ENCODE assay signal across 24 cellular contexts in genomic region chr5:160360310-160360709, GRCh38. TPM values are rescaled to one million over a fixed set of nuclear protein-coding genes. Genes with fewer than 3 reads are reported as not detected.
DNase-seq lines count a peak whose midpoint lies in the region; ATAC-seq, FAIRE-seq and TF ChIP-seq lines count a peak whose summit lies in the region.
"Had no signal": no experiment of that assay in that cellular context is flagged by ENCODE, and none has a peak within 500 bp of the region (broad histone marks: within the 10 kb centered on the region; RNA-seq: fewer than 3 reads in every experiment).

No MANE protein-coding gene starts in this region.

- peak; percentile 87 for ATAC-seq in WTC11
- ATAC-seq in naive thymus-derived CD4-positive, alpha-beta T cell, result no peak
- ATAC-seq: activated naive CD8-positive, alpha-beta T cell treated with anti-CD3 and anti-CD28 coated beads, Interleukin-2, amount 50 U/mL, for 24 hours; psoas muscle; SK-N-SH treated with all-trans-retinoic acid at 6 μM for 48 hours; T-helper 17 cell had no signal

- no peak overlapping the region for H2BK120ac ChIP-seq in trophoblast cell (ENCODE audit: insufficient read depth, low read length, poor library complexity)

- H3K36me3 ChIP-seq in hepatocyte (replicated peaks; ENCODE audit: insufficient read depth, low read depth) (no peaks in the 10 kb centered on the region), trophoblast cell (ENCODE audit: control insufficient read depth in 1 of 2, insufficient read depth in 2 of 2, low read length in 2 of 2) (no peaks in the 10 kb centered on the region), kidney (ENCODE audit: control insufficient read depth in 1 of 2, insufficient read depth in 2 of 2, low read length in 2 of 2) (no peaks in the 10 kb centered on the region)
- no peaks in the 10 kb centered on the region for H3K36me3 ChIP-seq in naive thymus-derived CD4-positive, alpha-beta T cell (ENCODE audit: control insufficient read depth in 2 of 3, insufficient read depth in 3 of 3, low read length in 3 of 3)
- H3K36me3 ChIP-seq: BE2C, neutrophil had no signal

- H2AFZ ChIP-seq in hepatocyte (peak overlapping the region; percentile 26), trophoblast cell (ENCODE audit: insufficient read depth, low read length, poor library complexity) (peak overlapping the region; percentile 10)

- peaks cover 30% of the 10 kb centered on the region for H3K4me1 ChIP-seq in hepatocyte (ENCODE audit: insufficient read depth)
- peaks cover 3 to 8% of the 10 kb centered on the region in 2 experiments for H3K4me1 ChIP-seq in trophoblast cell (ENCODE audit: control insufficient read depth in 1 of 2, insufficient read depth in 2 of 2, low read length in 2 of 2)
- H3K4me1 ChIP-seq in kidney (ENCODE audit: control insufficient read depth in 1 of 2, insufficient read depth in 1 of 2, low read depth in 1 of 2, low read length in 2 of 2), result peaks cover 0 to 3% of the 10 kb centered on the region in 2 donors
- H3K4me1 ChIP-seq in naive thymus-derived CD4-positive, alpha-beta T cell (ENCODE audit: control insufficient read depth in 2 of 2, insufficient read depth in 2 of 2, low read length in 2 of 2), result no peaks in the 10 kb centered on the region
- H3K4me1 ChIP-seq: BE2C had no signal

- H4K91ac ChIP-seq in trophoblast cell (ENCODE audit: low read depth, low read length), result no peak overlapping the region

- H3K27me3 ChIP-seq in hepatocyte (no peaks in the 10 kb centered on the region), trophoblast cell (ENCODE audit: insufficient read depth, low read length) (no peaks in the 10 kb centered on the region)
- H3K27me3 ChIP-seq in naive thymus-derived CD4-positive, alpha-beta T cell (ENCODE audit: control insufficient read depth in 2 of 2, insufficient read depth in 2 of 2, low read length in 2 of 2), result no peaks in the 10 kb centered on the region
- H3K27me3 ChIP-seq: BE2C had no signal

- no peaks in the 10 kb centered on the region; the same call in 1 of the 2 replicates for H3K27me3 Mint-ChIP-seq in WTC11 (ENCODE audit: low read depth)
- H3K27me3 Mint-ChIP-seq in HFFc6 (ENCODE audit: insufficient read depth), result peaks cover 8% of the 10 kb centered on the region
- no peaks in the 10 kb centered on the region for H3K27me3 Mint-ChIP-seq in osteocyte (ENCODE audit: unreplicated experiment)
- H3K27me3 Mint-ChIP-seq in naive thymus-derived CD4-positive, alpha-beta T cell, result peaks cover 10 to 19% (median 11%) of the 10 kb centered on the region in 5 donors

- H3K9me3 ChIP-seq in hepatocyte (ENCODE audit: low read depth) (no peaks in the 10 kb centered on the region), trophoblast cell (ENCODE audit: insufficient read depth, low read depth, low read length) (no peaks in the 10 kb centered on the region), kidney (ENCODE audit: control insufficient read depth in 1 of 2, low read length in 2 of 2) (no peaks in the 10 kb centered on the region)
- no peaks in the 10 kb centered on the region for H3K9me3 ChIP-seq in naive thymus-derived CD4-positive, alpha-beta T cell (ENCODE audit: control insufficient read depth in 2 of 3, low read length in 3 of 3)
- H3K9me3 ChIP-seq: BE2C, neutrophil, psoas muscle had no signal

- intact Hi-C loops in kidney (cut with DNase I), result no loop called here
- intact Hi-C loops in naive thymus-derived CD4-positive, alpha-beta T cell (cut with micrococcal nuclease), result no loop called here

- FAIRE-seq in kidney (lab: Jason Lieb, UNC), result no peak
- FAIRE-seq: endothelial cell of umbilical vein, G401.6, GM18507 had no signal

- H3K4me3 Mint-ChIP-seq in WTC11 (no peak overlapping the region), HFFc6 (no peak overlapping the region; the same call in 1 of the 2 replicates), osteocyte (ENCODE audit: unreplicated experiment) (no peak overlapping the region)
- no peak overlapping the region for H3K4me3 Mint-ChIP-seq in naive thymus-derived CD4-positive, alpha-beta T cell
- H3K4me3 Mint-ChIP-seq: activated naive CD8-positive, alpha-beta T cell treated with anti-CD3 and anti-CD28 coated beads, Interleukin-2, amount 50 U/mL, for 24 hours; activated T-cell treated with anti-CD3 and anti-CD28 coated beads, Interleukin-2, amount 50 U/mL, for 24 hours; T-helper 17 cell had no signal

- H3K4me2 ChIP-seq in hepatocyte (no peak overlapping the region), trophoblast cell (ENCODE audit: low read length) (no peak overlapping the region)

- no peak overlapping the region for H3K4ac ChIP-seq in trophoblast cell (ENCODE audit: low read depth, low read length)

- no peak overlapping the region for H4K8ac ChIP-seq in trophoblast cell (ENCODE audit: low read depth, low read length)

- H3K27ac ChIP-seq in hepatocyte (peak overlapping the region; percentile 61), trophoblast cell (ENCODE audit: low read depth, low read length) (no peak overlapping the region), kidney (ENCODE audit: low read depth in 2 of 2, low read length in 2 of 2) (no peak overlapping the region)
- no peak overlapping the region for H3K27ac ChIP-seq in naive thymus-derived CD4-positive, alpha-beta T cell (ENCODE audit: low read depth, low read length)
- H3K27ac ChIP-seq: neutrophil, psoas muscle had no signal

- H4K20me1 ChIP-seq in hepatocyte (ENCODE audit: insufficient read depth, poor library complexity, severe bottlenecking), result no peaks in the 10 kb centered on the region

- H3K23ac ChIP-seq in trophoblast cell (ENCODE audit: low read length), result no peak overlapping the region

- POLR2A ChIA-PET in WTC11 (lab: Charles Lee), result no interaction called here
- POLR2A ChIA-PET in naive thymus-derived CD4-positive, alpha-beta T cell (lab: Charles Lee), result no interaction called here

- H3K9ac ChIP-seq in trophoblast cell (ENCODE audit: low read length), result no peak overlapping the region
- H3K9ac ChIP-seq in kidney (ENCODE audit: low read length in 2 of 2), result no peak overlapping the region

- H3K9me3 Mint-ChIP-seq in WTC11, result no peaks in the 10 kb centered on the region
- no peaks in the 10 kb centered on the region for H3K9me3 Mint-ChIP-seq in HFFc6
- no peaks in the 10 kb centered on the region for H3K9me3 Mint-ChIP-seq in osteocyte (ENCODE audit: unreplicated experiment)
- H3K9me3 Mint-ChIP-seq in naive thymus-derived CD4-positive, alpha-beta T cell, result no peaks in the 10 kb centered on the region
- H3K9me3 Mint-ChIP-seq: activated naive CD8-positive, alpha-beta T cell treated with anti-CD3 and anti-CD28 coated beads, Interleukin-2, amount 50 U/mL, for 24 hours; activated T-cell treated with anti-CD3 and anti-CD28 coated beads, Interleukin-2, amount 50 U/mL, for 24 hours had no signal

- no peaks in the 10 kb centered on the region for H3K36me3 Mint-ChIP-seq in WTC11
- H3K36me3 Mint-ChIP-seq in HFFc6 (ENCODE audit: low read depth), result no peaks in the 10 kb centered on the region
- H3K36me3 Mint-ChIP-seq in osteocyte (ENCODE audit: unreplicated experiment), result no peaks in the 10 kb centered on the region
- no peaks in the 10 kb centered on the region for H3K36me3 Mint-ChIP-seq in naive thymus-derived CD4-positive, alpha-beta T cell

- H3K27ac Mint-ChIP-seq in WTC11, result no peak overlapping the region
- H3K27ac Mint-ChIP-seq in HFFc6, result no peak overlapping the region
- no peak overlapping the region for H3K27ac Mint-ChIP-seq in osteocyte (ENCODE audit: unreplicated experiment)
- no peak overlapping the region for H3K27ac Mint-ChIP-seq in naive thymus-derived CD4-positive, alpha-beta T cell
- H3K27ac Mint-ChIP-seq: activated naive CD8-positive, alpha-beta T cell treated with anti-CD3 and anti-CD28 coated beads, Interleukin-2, amount 50 U/mL, for 24 hours; activated T-cell treated with anti-CD3 and anti-CD28 coated beads, Interleukin-2, amount 50 U/mL, for 24 hours; T-helper 17 cell had no signal

- H3K14ac ChIP-seq in trophoblast cell (ENCODE audit: low read length), result no peak overlapping the region

- 0 out of 3 replicates have a peak, but pooled peaks have one; percentile 4 for TF ChIP-seq CTCF in GM12872 (IDR thresholded peaks at IDR 0.05; ENCODE audit: insufficient read depth, low read depth, low read length)
- TF ChIP-seq CTCF in WTC11 (IDR thresholded peaks at IDR 0.05), result no peak
- no peak for TF ChIP-seq CTCF in hepatocyte (IDR thresholded peaks at IDR 0.05; ENCODE audit: poor library complexity)
- TF ChIP-seq CTCF in HFFc6 (IDR thresholded peaks at IDR 0.05), result no peak; the same call in 1 of the 2 replicates
- TF ChIP-seq CTCF in kidney (IDR thresholded peaks at IDR 0.05; ENCODE audit: borderline replicate concordance, extremely low read depth, insufficient read depth), result no peak
- TF ChIP-seq CTCF in osteocyte (IDR thresholded peaks at IDR 0.05), result no peak

- CTCF ChIA-PET in WTC11 (lab: Charles Lee), result interaction anchor here (0.6 to 1.7 kb wide), 11 partner anchors 10 to 339 kb away, joined by 3 to 13 read pairs (median 4); partner anchors contain the start of gene C1QTNF2
- CTCF ChIA-PET in naive thymus-derived CD4-positive, alpha-beta T cell (lab: Charles Lee), result no interaction called here

- H2BK5ac ChIP-seq in trophoblast cell (ENCODE audit: low read depth, low read length, poor library complexity), result no peak overlapping the region

- no peaks in the 10 kb centered on the region for H3K9me2 ChIP-seq in hepatocyte (replicated peaks; ENCODE audit: insufficient read depth)

- H3K18ac ChIP-seq in trophoblast cell (ENCODE audit: low read length), result no peak overlapping the region

- no peaks in the 10 kb centered on the region for H3K79me2 ChIP-seq in hepatocyte
- H3K79me2 ChIP-seq in trophoblast cell (ENCODE audit: control insufficient read depth, insufficient read depth, low read length, poor library complexity), result no peaks in the 10 kb centered on the region

- no peak overlapping the region for H4K12ac ChIP-seq in trophoblast cell (ENCODE audit: low read depth, low read length)

- H3K79me1 ChIP-seq in trophoblast cell (ENCODE audit: low read length), result no peaks in the 10 kb centered on the region

- no peak for DNase-seq in WTC11 (ENCODE audit: low spot score)
- DNase-seq in hepatocyte (ENCODE audit: low spot score), result no peak
- DNase-seq in trophoblast cell, result no peak
- DNase-seq in HFFc6, result no peak
- no peak for DNase-seq in kidney
- DNase-seq in osteocyte (ENCODE audit: extremely low spot score, unreplicated experiment), result no peak
- DNase-seq in naive thymus-derived CD4-positive, alpha-beta T cell, result no peak
- DNase-seq: activated CD4-positive, alpha-beta T cell treated with anti-CD3 and anti-CD28 coated beads for 4 hours; activated gamma-delta T cell; activated naive CD8-positive, alpha-beta T cell treated with anti-CD3 and anti-CD28 coated beads, Interleukin-2, amount 50 U/mL, for 24 hours; activated T-cell treated with anti-CD3 and anti-CD28 coated beads, Interleukin-2, amount 50 U/mL, for 24 hours; BE2C; head of caudate nucleus; NCI-H1436; psoas muscle; stimulated activated naive CD4-positive, alpha-beta T cell treated with Interleukin-2 at 50 U/mL for 16 hours; T-helper 17 cell had no signal

- H3K4me3 ChIP-seq in hepatocyte (no peak overlapping the region), trophoblast cell (ENCODE audit: low read depth, low read length) (no peak overlapping the region), kidney (ENCODE audit: low read length in 2 of 2) (no peak overlapping the region)
- H3K4me3 ChIP-seq in naive thymus-derived CD4-positive, alpha-beta T cell (ENCODE audit: low read length), result no peak overlapping the region
- H3K4me3 ChIP-seq: psoas muscle had no signal

- no peak overlapping the region for H2AK5ac ChIP-seq in trophoblast cell (ENCODE audit: low read length)

- H3K4me1 Mint-ChIP-seq in WTC11 (peaks cover 18% of the 10 kb centered on the region), HFFc6 (ENCODE audit: low read depth) (peaks cover 5% of the 10 kb centered on the region; the same call in 1 of the 2 replicates), osteocyte (ENCODE audit: unreplicated experiment) (peaks cover 15% of the 10 kb centered on the region)
- no peaks in the 10 kb centered on the region for H3K4me1 Mint-ChIP-seq in naive thymus-derived CD4-positive, alpha-beta T cell
- H3K4me1 Mint-ChIP-seq: activated naive CD8-positive, alpha-beta T cell treated with anti-CD3 and anti-CD28 coated beads, Interleukin-2, amount 50 U/mL, for 24 hours had no signal

- no peak overlapping the region for H2BK12ac ChIP-seq in trophoblast cell (ENCODE audit: low read length)

- 83% methylated on average over 3 of the region's 3 CpGs for WGBS in hepatocyte (ENCODE audit: low lambda C conversion rate, missing lambda C conversion rate)
- WGBS in trophoblast cell (ENCODE audit: extremely low coverage, insufficient coverage, insufficient read length), result no CpG with 5 or more reads among the region's 3 CpGs

RNA-seq across cellular contexts. Expression of gene C1QTNF2, which starts 10.1 kb away (rescaled TPM):
- 0.25 to 0.52 TPM (median 0.44 TPM) in 3 replicates for total RNA-seq in WTC11 (2021)
- 1.1 and 3.0 TPM in 2 replicates for total RNA-seq in hepatocyte
- 1.5 and 1.6 TPM in 2 replicates for polyA plus RNA-seq in hepatocyte
- polyA plus RNA-seq in trophoblast cell (2013), result 0.11 and 0.17 TPM in 2 replicates
- total RNA-seq in HFFc6 (2021; fragmentation: NEBNext Ultra II Directional; extraction: Animal tissue kit (Norgen Biotek cat#: 25700)), result 1 to 10 TPM in 5 of 6 experiments, under 1 TPM in 1; 0.76 to 2.9 (median 2.6) TPM
- total RNA-seq in kidney, result 2.8 TPM
- 1.4 TPM for polyA plus RNA-seq in kidney (ENCODE audit: insufficient read depth, low read depth, low replicate concordance)
- total RNA-seq in osteocyte, result 0.16 and 0.19 TPM in 2 replicates
- not detected for total RNA-seq in naive thymus-derived CD4-positive, alpha-beta T cell
- polyA plus RNA-seq in naive thymus-derived CD4-positive, alpha-beta T cell, result not detected
- total RNA-seq: NCI-H460, T-helper 17 cell had no signal

RNA-seq across cellular contexts. Expression of gene FAM200C, which starts 39.5 kb away (rescaled TPM):
- total RNA-seq in WTC11 (2021), result 5.4 to 7.2 TPM (median 6.3 TPM) in 3 replicates
- 4.7 and 5.3 TPM in 2 replicates for total RNA-seq in hepatocyte
- polyA plus RNA-seq in hepatocyte, result 1.4 and 3.0 TPM in 2 replicates
- polyA plus RNA-seq in trophoblast cell (2013), result 1.9 TPM in 2 replicates
- total RNA-seq in HFFc6 (2021; fragmentation: NEBNext Ultra II Directional; extraction: Animal tissue kit (Norgen Biotek cat#: 25700)), result 1 to 10 TPM; 1.9 to 3.0 (median 2.6) TPM
- total RNA-seq in kidney, result 4.8 TPM
- polyA plus RNA-seq in kidney (ENCODE audit: insufficient read depth, low read depth, low replicate concordance), result 5.3 TPM
- 4.3 and 6.2 TPM in 2 replicates for total RNA-seq in osteocyte
- under 1 TPM in 4 of 5 experiments, not detected in 1; 0.22 to 0.94 (median 0.78) TPM for total RNA-seq in naive thymus-derived CD4-positive, alpha-beta T cell
- under 1 TPM; 0.25 to 0.46 TPM for polyA plus RNA-seq in naive thymus-derived CD4-positive, alpha-beta T cell
- total RNA-seq: T-helper 17 cell had no signal

RNA-seq across cellular contexts. Expression of gene CCNJL, which starts 47.9 kb away (rescaled TPM):
- 27.9 to 31.3 TPM (median 28.6 TPM) in 3 replicates for total RNA-seq in WTC11 (2021)
- total RNA-seq in hepatocyte, result 6.6 and 8.1 TPM in 2 replicates
- 9.5 and 10.8 TPM in 2 replicates for polyA plus RNA-seq in hepatocyte
- 13.6 and 15.2 TPM in 2 replicates for polyA plus RNA-seq in trophoblast cell (2013)
- total RNA-seq in HFFc6 (2021; fragmentation: NEBNext Ultra II Directional; extraction: Animal tissue kit (Norgen Biotek cat#: 25700)), result not detected
- 1.6 TPM for total RNA-seq in kidney
- 3.8 TPM for polyA plus RNA-seq in kidney (ENCODE audit: insufficient read depth, low read depth, low replicate concordance)
- total RNA-seq in osteocyte, result 8.2 and 8.4 TPM in 2 replicates
- 1 to 10 TPM in 1 of 5 experiments, under 1 TPM in 1, not detected in 3; 0.42 to 2.3 TPM for total RNA-seq in naive thymus-derived CD4-positive, alpha-beta T cell
- polyA plus RNA-seq in naive thymus-derived CD4-positive, alpha-beta T cell, result not detected

RNA-seq across cellular contexts. Expression of gene SLU7, which starts 58.6 kb away (rescaled TPM):
- total RNA-seq in WTC11 (2021) (28.7 to 33.3 TPM (median 32.5 TPM) in 3 replicates), hepatocyte (39.9 and 62.5 TPM in 2 replicates), kidney (56.9 TPM), osteocyte (34.8 and 54.1 TPM in 2 replicates)
- polyA plus RNA-seq in hepatocyte (41.5 and 45.0 TPM in 2 replicates), kidney (ENCODE audit: insufficient read depth, low read depth, low replicate concordance) (41.7 TPM)
- 41.6 and 43.3 TPM in 2 replicates for polyA plus RNA-seq in trophoblast cell (2013)
- total RNA-seq in HFFc6 (2021; fragmentation: NEBNext Ultra II Directional; extraction: Animal tissue kit (Norgen Biotek cat#: 25700)), result 10 to 100 TPM; 32.1 to 47.3 (median 42.1) TPM
- total RNA-seq in naive thymus-derived CD4-positive, alpha-beta T cell, result 10 to 100 TPM; 53.0 to 85.3 (median 77.0) TPM
- polyA plus RNA-seq in naive thymus-derived CD4-positive, alpha-beta T cell, result 10 to 100 TPM; 64.1 to 78.1 TPM
